In genomic region chr14:100067971-100068959, GRCh38 we compare ENCODE assay signal across 1 cellular context.
A peak's percentile ranks its signal among the peaks of the same experiment; 100 is the strongest.
TF ChIP-seq lines count a peak whose summit lies in the region.

No MANE protein-coding gene starts in this region.

TF ChIP-seq in GM12878, 131 proteins besides CTCF, POLR2A, EP300 and RAD21 (continued from another document):
- TF ChIP-seq USF1 (IDR thresholded peaks at IDR 0.05; ENCODE audit: borderline replicate concordance, extremely low read length, insufficient read depth, low read depth, low read length), result no peak
- no peak for TF ChIP-seq IRF5 (IDR thresholded peaks at IDR 0.05; ENCODE audit: borderline replicate concordance)
- TF ChIP-seq WRNIP1 (IDR thresholded peaks at IDR 0.05; ENCODE audit: borderline replicate concordance, low read depth, low read length), result peak; percentile 75; the same call in 1 of the 2 replicates
- TF ChIP-seq SKIL (IDR thresholded peaks at IDR 0.05; ENCODE audit: low read depth, poor library complexity, severe bottlenecking), result peak; percentile 89
- no peak for TF ChIP-seq TCF7 (IDR thresholded peaks at IDR 0.05; ENCODE audit: borderline replicate concordance)
- peak; percentile 87 for TF ChIP-seq SPI1 (IDR thresholded peaks at IDR 0.05; ENCODE audit: borderline replicate concordance, insufficient read depth, low read depth, low read length)
- TF ChIP-seq YY1 (IDR thresholded peaks at IDR 0.05; ENCODE audit: low read depth, low read length), result peak; percentile 45; the same call in 1 of the 2 replicates
- TF ChIP-seq STAT3 (IDR thresholded peaks at IDR 0.05; ENCODE audit: low read depth, low read length), result no peak; the same call in 1 of the 2 replicates
TF ChIP-seq in GM12878: peak in this region for 63.
